ENCODE assay signal across 11 cellular contexts in genomic region chr10:13949844-13950542, GRCh38.
DNase-seq lines count a peak whose midpoint lies in the region; FAIRE-seq and TF ChIP-seq lines count a peak whose summit lies in the region.
"Had no signal": no experiment of that assay in that cellular context is flagged by ENCODE, and none has a peak within 500 bp of the region (broad histone marks: within the 10 kb centered on the region; RNA-seq: fewer than 3 reads in every experiment).

No MANE protein-coding gene starts in this region.

- no peaks in the 10 kb centered on the region for H3K4me1 ChIP-seq in colonic mucosa

- no peak overlapping the region for H3K4me3 Mint-ChIP-seq in chondrocyte (ENCODE audit: unreplicated experiment)
- H3K4me3 Mint-ChIP-seq in type B pancreatic cell, result peak overlapping the region; percentile 40
- H3K4me3 Mint-ChIP-seq: T-helper 17 cell had no signal

- H3K4me3 ChIP-seq in colonic mucosa, result no peak overlapping the region

- H3K4me1 Mint-ChIP-seq in chondrocyte (ENCODE audit: low read depth) (peaks cover 76% of the 10 kb centered on the region), type B pancreatic cell (ENCODE audit: unreplicated experiment) (peaks cover 52% of the 10 kb centered on the region)
- H3K4me1 Mint-ChIP-seq: T-helper 17 cell had no signal

- H3K36me3 ChIP-seq in colonic mucosa, result no peaks in the 10 kb centered on the region
- H3K36me3 ChIP-seq: neutrophil had no signal

- intact Hi-C loops in colonic mucosa (cut with DNase I), result no loop called here

- H3K9ac ChIP-seq in colonic mucosa (ENCODE audit: low read depth in 2 of 2, low read length in 2 of 2), result no peak overlapping the region

- H3K9me3 ChIP-seq in colonic mucosa, result no peaks in the 10 kb centered on the region
- H3K9me3 ChIP-seq: neutrophil had no signal

- H3K36me3 Mint-ChIP-seq in chondrocyte (ENCODE audit: low read depth), result peaks cover 18% of the 10 kb centered on the region
- peaks cover 18% of the 10 kb centered on the region for H3K36me3 Mint-ChIP-seq in type B pancreatic cell

- peak; percentile 89 for FAIRE-seq in HTR-8/SVneo (lab: Jason Lieb, UNC)

- H3K9me3 Mint-ChIP-seq in chondrocyte (ENCODE audit: low read depth) (no peaks in the 10 kb centered on the region), type B pancreatic cell (peaks cover 14% of the 10 kb centered on the region)

- DNase-seq in HTR-8/SVneo (ENCODE audit: insufficient read length, low spot score) (peak; percentile 43), chondrocyte (ENCODE audit: low spot score) (no peak), hepatic stellate cell (ENCODE audit: low spot score) (peak; percentile 72), type B pancreatic cell (ENCODE audit: extremely low spot score, unreplicated experiment) (no peak), NCI-H1417 (lab: John Stamatoyannopoulos, UW) (no peak), colonic mucosa (no peak), T1000 (lab: John Stamatoyannopoulos, UW) (no peak)
- DNase-seq: caudate nucleus, NCI-H748 treated with DMSO at 0.1 percent for 48 hours, T-helper 17 cell had no signal

- H3K27me3 ChIP-seq in colonic mucosa, result no peaks in the 10 kb centered on the region
- H3K27me3 ChIP-seq: neutrophil had no signal

- TF ChIP-seq CTCF in chondrocyte (IDR thresholded peaks at IDR 0.05) (peak; percentile 35), type B pancreatic cell (conservative IDR thresholded peaks at IDR 0.05) (no peak), colonic mucosa (IDR thresholded peaks at IDR 0.05) (no peak)

- no peaks in the 10 kb centered on the region for H3K27me3 Mint-ChIP-seq in chondrocyte (ENCODE audit: low read depth)
- no peaks in the 10 kb centered on the region for H3K27me3 Mint-ChIP-seq in type B pancreatic cell
- H3K27me3 Mint-ChIP-seq: T-helper 17 cell had no signal

- peak overlapping the region; percentile 97 for H3K27ac Mint-ChIP-seq in chondrocyte (ENCODE audit: unreplicated experiment)
- peak overlapping the region; percentile 71 for H3K27ac Mint-ChIP-seq in type B pancreatic cell
- H3K27ac Mint-ChIP-seq: T-helper 17 cell had no signal

- no peak overlapping the region for H3K27ac ChIP-seq in colonic mucosa
- H3K27ac ChIP-seq: neutrophil had no signal

Comparison
In these comparisons a context has a peak if more than half of its experiments do, and no peak if none do; other contexts are left out.
1. DNase-seq: peak in HTR-8/SVneo (single experiment) and hepatic stellate cell (single experiment); none in chondrocyte (single experiment), type B pancreatic cell (single experiment), NCI-H1417 (0 of 3), colonic mucosa (single experiment) and T1000 (single experiment).